19 cellular contexts compared by ENCODE assay signal in genomic region chr17:38578641-38579480, GRCh38. TPM values are rescaled to one million over a fixed set of nuclear protein-coding genes. Genes with fewer than 3 reads are reported as not detected.
DNase-seq lines count a peak whose midpoint lies in the region; ATAC-seq, FAIRE-seq and TF ChIP-seq lines count a peak whose summit lies in the region.
"Had no signal": no experiment of that assay in that cellular context is flagged by ENCODE, and none has a peak within 500 bp of the region (broad histone marks: within the 10 kb centered on the region; RNA-seq: fewer than 3 reads in every experiment).

No MANE protein-coding gene starts in this region.

- H3K9me3 Mint-ChIP-seq in MCF 10A (ENCODE audit: unreplicated experiment) = no peaks in the 10 kb centered on the region
- H3K9me3 Mint-ChIP-seq: CD8-positive, alpha-beta memory T cell; stimulated activated naive B cell treated with anti-CD40 and anti-IgM and Interleukin-4, amounts not matched to agents 10 μg/mL and 1 μg/mL and 100 μg/mL, for 72 hours had no signal

- H3K9me3 ChIP-seq in breast epithelium = no peaks in the 10 kb centered on the region
- H3K9me3 ChIP-seq in GM12878 (replicated peaks; ENCODE audit: control insufficient read depth, insufficient read depth, low read length) = no peaks in the 10 kb centered on the region
- H3K9me3 ChIP-seq in hepatocyte (ENCODE audit: low read depth) = no peaks in the 10 kb centered on the region
- no peaks in the 10 kb centered on the region for H3K9me3 ChIP-seq in suprapubic skin

- H3K27ac Mint-ChIP-seq in MCF 10A (ENCODE audit: low read depth, unreplicated experiment) = no peak overlapping the region
- H3K27ac Mint-ChIP-seq: CD8-positive, alpha-beta memory T cell; stimulated activated naive B cell treated with anti-CD40 and anti-IgM and Interleukin-4, amounts not matched to agents 10 μg/mL and 1 μg/mL and 100 μg/mL, for 72 hours had no signal

- H3K27me3 ChIP-seq in breast epithelium (peaks cover 3 to 20% of the 10 kb centered on the region in 2 donors), GM12878 (replicated peaks in 1 of 2; ENCODE audit: control insufficient read depth in 2 of 2, insufficient read depth in 2 of 2, low read length in 1 of 2) (peaks cover 13 to 25% of the 10 kb centered on the region in 2 experiments), hepatocyte (peaks cover 62% of the 10 kb centered on the region), suprapubic skin (peaks cover 62% of the 10 kb centered on the region)

- H4K20me1 ChIP-seq in GM12878 (ENCODE audit: control insufficient read depth, insufficient read depth) (no peaks in the 10 kb centered on the region), hepatocyte (ENCODE audit: insufficient read depth, poor library complexity, severe bottlenecking) (no peaks in the 10 kb centered on the region)

- no peak for DNase-seq in breast epithelium (ENCODE audit: low spot score in 2 of 2)
- DNase-seq in MCF 10A (ENCODE audit: unreplicated experiment) = no peak
- DNase-seq in GM12878 (ENCODE audit: low read depth, low spot score) = no peak
- DNase-seq in hepatocyte (ENCODE audit: low spot score) = no peak
- DNase-seq in suprapubic skin (ENCODE audit: low spot score in 2 of 2) = no peak
- no peak for DNase-seq in NCI-H526 treated with DMSO at 0.1 percent for 48 hours (lab: John Stamatoyannopoulos, UW)
- DNase-seq in HT-29 (ENCODE audit: low spot score) = no peak
- DNase-seq in H4 (ENCODE audit: low spot score) = no peak
- DNase-seq: activated CD4-positive, CD25-positive, alpha-beta regulatory T cell treated with anti-CD3 and anti-CD28 coated beads, Interleukin-2, amount 50 U/mL, for 72 hours; activated naive CD4-positive, alpha-beta T cell; CD8-positive, alpha-beta memory T cell; GOT3; NCI-H1694; NCI-H345; stimulated activated CD4-positive, alpha-beta T cell treated with anti-CD3 and anti-CD28 coated beads, Interleukin-12 subunit alpha, Interleukin-12 subunit beta, amount 100 ng/mL, for 4 hours; stimulated activated naive B cell treated with anti-CD40 and anti-IgM and Interleukin-4, amounts not matched to agents 10 μg/mL and 1 μg/mL and 100 μg/mL, for 72 hours; T-helper 2 cell had no signal

- H3K4me3 Mint-ChIP-seq in MCF 10A (ENCODE audit: unreplicated experiment) = no peak overlapping the region
- H3K4me3 Mint-ChIP-seq: stimulated activated naive B cell treated with anti-CD40 and anti-IgM and Interleukin-4, amounts not matched to agents 10 μg/mL and 1 μg/mL and 100 μg/mL, for 72 hours had no signal

- H3K4me1 ChIP-seq in breast epithelium (peaks cover 4 to 12% of the 10 kb centered on the region in 2 donors), GM12878 (ENCODE audit: control insufficient read depth, insufficient read depth, low read length) (no peaks in the 10 kb centered on the region), hepatocyte (ENCODE audit: insufficient read depth) (peaks cover 9% of the 10 kb centered on the region), suprapubic skin (peaks cover 23% of the 10 kb centered on the region)

- no peak overlapping the region for H2AFZ ChIP-seq in GM12878 (ENCODE audit: control insufficient read depth, low read depth, low read length)
- H2AFZ ChIP-seq in hepatocyte = no peak overlapping the region

- H3K4me1 Mint-ChIP-seq in MCF 10A (ENCODE audit: insufficient read depth, unreplicated experiment) = peaks cover under 1% of the 10 kb centered on the region

- H3K4me3 ChIP-seq in breast epithelium (peak overlapping the region; percentile 7 to 53 (median 16)), GM12878 (no peak overlapping the region), hepatocyte (no peak overlapping the region), suprapubic skin (peak overlapping the region; percentile 34)

- ATAC-seq in GM12878 = no peak

- BruUV-seq in MCF 10A (replicated peaks; lab: Mats Ljungman, UMichigan) (no TSS peak), GM12878 (replicated peaks; lab: Mats Ljungman, UMichigan) (no TSS peak)

- no peak for TF ChIP-seq POLR2A in breast epithelium (IDR thresholded peaks at IDR 0.05)
- TF ChIP-seq POLR2A in GM12878 (IDR thresholded peaks at IDR 0.05; ENCODE audit: low read depth, low read length) = no peak
- TF ChIP-seq POLR2A in suprapubic skin (IDR thresholded peaks at IDR 0.05) = no peak

- TF ChIP-seq RAD21 in GM12878 (IDR thresholded peaks at IDR 0.05; ENCODE audit: insufficient read depth, low read depth, low read length) = no peak

- H3K79me2 ChIP-seq in GM12878 (ENCODE audit: control insufficient read depth, insufficient read depth, low read length) (no peaks in the 10 kb centered on the region), hepatocyte (no peaks in the 10 kb centered on the region)

- H3K36me3 Mint-ChIP-seq in MCF 10A (ENCODE audit: insufficient read depth, unreplicated experiment) = peaks cover 6% of the 10 kb centered on the region
- H3K36me3 Mint-ChIP-seq: stimulated activated naive B cell treated with anti-CD40 and anti-IgM and Interleukin-4, amounts not matched to agents 10 μg/mL and 1 μg/mL and 100 μg/mL, for 72 hours had no signal

- H3K36me3 ChIP-seq in breast epithelium = no peaks in the 10 kb centered on the region
- no peaks in the 10 kb centered on the region for H3K36me3 ChIP-seq in GM12878 (ENCODE audit: control insufficient read depth in 2 of 2, insufficient read depth in 2 of 2, low read length in 1 of 2)
- no peaks in the 10 kb centered on the region for H3K36me3 ChIP-seq in hepatocyte (replicated peaks; ENCODE audit: insufficient read depth, low read depth)
- H3K36me3 ChIP-seq in suprapubic skin = no peaks in the 10 kb centered on the region

- no peak overlapping the region for H3K9ac ChIP-seq in GM12878 (ENCODE audit: control insufficient read depth, insufficient read depth, low read length)

- TF ChIP-seq EP300 in GM12878 (IDR thresholded peaks at IDR 0.05; ENCODE audit: borderline replicate concordance in 1 of 2, control insufficient read depth in 1 of 2, low read depth in 2 of 2, low read length in 2 of 2) (no peak), suprapubic skin (IDR thresholded peaks at IDR 0.05) (no peak)

- FAIRE-seq in GM12878 (lab: Jason Lieb, UNC) = no peak
- FAIRE-seq: urothelium cell line had no signal

- no peak overlapping the region for H3K4me2 ChIP-seq in GM12878 (ENCODE audit: control insufficient read depth, insufficient read depth)
- H3K4me2 ChIP-seq in hepatocyte = peak overlapping the region; percentile 70

- RAD21 ChIA-PET in GM12878 (lab: Charles Lee; ENCODE audit: unreplicated experiment) = interaction anchor here (0.7 kb wide), 1 partner anchor 21 kb away, joined by 3 read pairs; no protein-coding TSS in a partner anchor

- in situ Hi-C loops in GM12878 (cut with MboI) = no loop called here

- SMC1A ChIA-PET in GM12878 (lab: Charles Lee; ENCODE audit: uncharacterized antibody, unreplicated experiment) = interaction anchor here (0.9 to 1.2 kb wide), 3 partner anchors 20 to 89 kb away, joined by 3 to 4 read pairs (median 4); no protein-coding TSS in a partner anchor

- WGBS in GM12878 (ENCODE audit: insufficient coverage, insufficient replicate concordance, low lambda C conversion rate, missing lambda C conversion rate) = 3% methylated on average over 30 of the region's 45 CpGs
- WGBS in hepatocyte (ENCODE audit: low lambda C conversion rate, missing lambda C conversion rate) = 17% methylated on average over 40 of the region's 45 CpGs
- WGBS in suprapubic skin = 23% methylated on average over 22 of the region's 45 CpGs

- H3K27ac ChIP-seq in breast epithelium (no peak overlapping the region), GM12878 (ENCODE audit: control insufficient read depth, insufficient read depth) (no peak overlapping the region), hepatocyte (no peak overlapping the region), suprapubic skin (no peak overlapping the region)

- H3K9me2 ChIP-seq in hepatocyte (replicated peaks; ENCODE audit: insufficient read depth) = no peaks in the 10 kb centered on the region

- TF ChIP-seq CTCF in breast epithelium (IDR thresholded peaks at IDR 0.05) (no peak), MCF 10A (IDR thresholded peaks at IDR 0.05; ENCODE audit: unreplicated experiment) (no peak), GM12878 (IDR thresholded peaks at IDR 0.05 in 2 of 3, conservative IDR thresholded peaks at IDR 0.05 in 1 of 3; ENCODE audit: control insufficient read depth in 2 of 3, extremely low read depth in 1 of 3, insufficient read depth in 1 of 3, low read depth in 3 of 3, low read length in 3 of 3) (no peak), hepatocyte (IDR thresholded peaks at IDR 0.05; ENCODE audit: poor library complexity) (no peak), suprapubic skin (IDR thresholded peaks at IDR 0.05) (no peak)

- intact Hi-C loops in breast epithelium (cut with DNase I; ENCODE audit: low total_unique reads) = no loop called here
- intact Hi-C loops in MCF 10A (cut with micrococcal nuclease) = no loop called here
- intact Hi-C loops in GM12878 (cut with micrococcal nuclease; ENCODE audit: unreplicated experiment) = no loop called here

- POLR2A ChIA-PET in MCF 10A (lab: Yijun Ruan, JAX) = interaction anchor here (0.7 to 1.0 kb wide), 2 partner anchors 21 to 108 kb away, joined by 4 to 5 read pairs; no protein-coding TSS in a partner anchor
- POLR2A ChIA-PET in GM12878 (lab: Charles Lee) = no interaction called here

- CTCF ChIA-PET in MCF 10A (lab: Yijun Ruan, JAX) (interaction anchor here (0.6 to 7.0 kb wide), 3 partner anchors 20 to 107 kb away, joined by 3 to 86 read pairs (median 4); no protein-coding TSS in a partner anchor), GM12878 (lab: Yijun Ruan, JAX) (interaction anchor here (10.3 to 11.8 kb wide), 2 partner anchors 19 to 85 kb away, joined by 176 to 187 read pairs; no protein-coding TSS in a partner anchor)

- peaks cover 18% of the 10 kb centered on the region for H3K27me3 Mint-ChIP-seq in MCF 10A (ENCODE audit: insufficient read depth, unreplicated experiment)

RNA-seq across cellular contexts. Expression of gene SRCIN1, which starts 26.9 kb away (rescaled TPM):
- total RNA-seq in breast epithelium = 10 to 100 TPM in 1 of 3 donors, 1 to 10 TPM in 2; 4.2 to 10.8 (median 8.8) TPM
- 5.7 and 8.6 TPM in 2 replicates for total RNA-seq in MCF 10A (2022)
- total RNA-seq in GM12878 (2013; cell fraction: nucleolus; rRNA removed) = 2.3 and 3.6 TPM in 2 replicates
- total RNA-seq in GM12878 (2014; rRNA removed) = under 0.01 TPM in 1 of 2 replicates, not detected in the other
- total RNA-seq in GM12878 (2014; rRNA removed; fragmentation: Illumina TruSeq; extraction: Trizol) = 0.09 and 0.14 TPM in 2 replicates
- 0.74 and 0.85 TPM in 2 replicates for total RNA-seq in GM12878 (2021)
- 0.09 TPM for polyA plus RNA-seq in GM12878 (2011; ENCODE audit: low read depth)
- 0.17 and 0.53 TPM in 2 replicates for polyA plus RNA-seq in GM12878 (2011; rRNA removed)
- polyA plus RNA-seq in GM12878 (2011; cell fraction: cytosol; rRNA removed) = 0.55 and 0.74 TPM in 2 replicates
- 5.0 and 6.2 TPM in 2 replicates for polyA plus RNA-seq in GM12878 (2011; cell fraction: nucleus; rRNA removed)
- 0.88 and 1.4 TPM in 2 replicates for polyA plus RNA-seq in GM12878 (2012)
- polyA plus RNA-seq in GM12878 (2014; fragmentation: Illumina TruSeq; extraction: Trizol) = 0.25 TPM in 1 of 2 replicates, not detected in the other
- polyA plus RNA-seq in GM12878 (2014; fragmentation: Nextera tagmentation; extraction: Ambion mirVana) = not detected
- polyA plus RNA-seq in GM12878 (2014; rRNA removed) = 0.20 and 0.74 TPM in 2 replicates
- polyA plus RNA-seq in GM12878 (2016; fragmentation: Nextera tagmentation; extraction: Ambion mirVana) = under 1 TPM in 1 of 2 experiments, not detected in 1; 0.19 TPM
- 0.37 and 1.5 TPM in 2 replicates for polyA minus RNA-seq in GM12878 (2011; rRNA and poly(A)+ RNA removed)
- polyA minus RNA-seq in GM12878 (2011; cell fraction: cytosol; rRNA and poly(A)+ RNA removed) = 1.2 and 1.5 TPM in 2 replicates
- polyA minus RNA-seq in GM12878 (2011; cell fraction: nucleus; rRNA and poly(A)+ RNA removed) = 0.96 and 1.2 TPM in 2 replicates
- 0.90 and 1.4 TPM in 2 replicates for total RNA-seq in hepatocyte
- 0.82 and 1.2 TPM in 2 replicates for polyA plus RNA-seq in hepatocyte
- total RNA-seq in suprapubic skin = 10 to 100 TPM; 11.0 to 36.5 (median 17.4) TPM
- total RNA-seq in HT-29 (2014; rRNA removed; shearing (Covaris generic)) = 4.9 and 6.0 TPM in 2 replicates
- 0.12 TPM in 1 of 2 replicates, not detected in the other for total RNA-seq in H4 (2014; rRNA removed; shearing (Covaris generic))
- polyA plus RNA-seq: CD8-positive, alpha-beta memory T cell; fibroblast of lung had no signal

Comparison
In these comparisons a context has a peak if more than half of its experiments do, and no peak if none do; other contexts are left out.
1. H3K4me3 ChIP-seq: peak in breast epithelium (3 of 3) and suprapubic skin (single experiment); none in GM12878 (single experiment) and hepatocyte (single experiment).